ENCODE assay signal across 17 cellular contexts in genomic region chr2:54952978-54953456, GRCh38.
DNase-seq lines count a peak whose midpoint lies in the region; ATAC-seq and TF ChIP-seq lines count a peak whose summit lies in the region.
"Had no signal": no experiment of that assay in that cellular context is flagged by ENCODE, and none has a peak within 500 bp of the region (broad histone marks: within the 10 kb centered on the region; RNA-seq: fewer than 3 reads in every experiment).

No MANE protein-coding gene starts in this region.

- no peak overlapping the region for H3K4me3 Mint-ChIP-seq in activated T-helper 17 cell treated with anti-CD3 and anti-CD28 coated beads, Interleukin-2, amount 50 U/mL, for 72 hours
- H3K4me3 Mint-ChIP-seq: naive B cell had no signal

- no peak overlapping the region for H3K27ac Mint-ChIP-seq in activated T-helper 17 cell treated with anti-CD3 and anti-CD28 coated beads, Interleukin-2, amount 50 U/mL, for 72 hours

- H2AFZ ChIP-seq in parathyroid adenoma = peak overlapping the region; percentile 29

- no peaks in the 10 kb centered on the region for H3K4me1 Mint-ChIP-seq in activated T-helper 17 cell treated with anti-CD3 and anti-CD28 coated beads, Interleukin-2, amount 50 U/mL, for 72 hours
- H3K4me1 Mint-ChIP-seq: naive B cell had no signal

- TF ChIP-seq CTCF in parathyroid adenoma (IDR thresholded peaks at IDR 0.05) = no peak
- no peak for TF ChIP-seq CTCF in tibial artery (IDR thresholded peaks at IDR 0.05)

- H3K27ac ChIP-seq in parathyroid adenoma = no peak overlapping the region
- H3K27ac ChIP-seq in tibial artery = no peak overlapping the region
- H3K27ac ChIP-seq: dorsolateral prefrontal cortex, left ventricle myocardium inferior, RWPE1, transverse colon had no signal

- H3K9me3 ChIP-seq in parathyroid adenoma (ENCODE audit: control insufficient read depth, low read length) (no peaks in the 10 kb centered on the region), tibial artery (no peaks in the 10 kb centered on the region)
- H3K9me3 ChIP-seq: left ventricle myocardium inferior, transverse colon had no signal

- no peaks in the 10 kb centered on the region for H3K79me2 ChIP-seq in parathyroid adenoma

- no peaks in the 10 kb centered on the region for H3K4me1 ChIP-seq in parathyroid adenoma
- peaks cover 0 to 9% (median 3%) of the 10 kb centered on the region in 4 donors for H3K4me1 ChIP-seq in tibial artery
- H3K4me1 ChIP-seq: left ventricle myocardium inferior had no signal

- H3K36me3 ChIP-seq in parathyroid adenoma (ENCODE audit: control insufficient read depth, insufficient read depth, low read length) = no peaks in the 10 kb centered on the region
- H3K36me3 ChIP-seq in tibial artery = no peaks in the 10 kb centered on the region
- H3K36me3 ChIP-seq: left ventricle myocardium inferior, transverse colon had no signal

- ATAC-seq in activated T-helper 17 cell treated with anti-CD3 and anti-CD28 coated beads, Interleukin-2, amount 50 U/mL, for 72 hours (replicated peaks) = peak; percentile 32

- H3K36me3 Mint-ChIP-seq in activated T-helper 17 cell treated with anti-CD3 and anti-CD28 coated beads, Interleukin-2, amount 50 U/mL, for 72 hours (ENCODE audit: low read depth) = no peaks in the 10 kb centered on the region
- H3K36me3 Mint-ChIP-seq: naive B cell had no signal

- intact Hi-C loops in tibial artery (cut with DNase I; ENCODE audit: low total_unique reads) = no loop called here

- H3K9me3 Mint-ChIP-seq in activated T-helper 17 cell treated with anti-CD3 and anti-CD28 coated beads, Interleukin-2, amount 50 U/mL, for 72 hours = no peaks in the 10 kb centered on the region

- peak; percentile 85 for DNase-seq in EH (ENCODE audit: low read depth)
- peak; percentile 73 for DNase-seq in HT-29 (ENCODE audit: low spot score)
- DNase-seq in nucleus accumbens (lab: John Stamatoyannopoulos, UW) = no peak
- no peak for DNase-seq in tibial artery
- no peak for DNase-seq in SIG-M5 treated with dmso at 0.1 percent for 504 hours (lab: John Stamatoyannopoulos, UW; ENCODE audit: unreplicated experiment)
- DNase-seq: activated CD4-positive, alpha-beta T cell treated with anti-CD3 and anti-CD28 coated beads, Interleukin-2, amount 50 U/mL, for 1 hour; aorta; dorsolateral prefrontal cortex; left ventricle myocardium inferior; naive B cell; NCI-H187 treated with DMSO at 0.1 percent for 48 hours; NCI-H524; stimulated activated CD4-positive, alpha-beta T cell treated with anti-CD3 and anti-CD28 coated beads, Interleukin-2, amount 100 ng/mL, for 48 hours; transverse colon had no signal

- no peak overlapping the region for H3K4me2 ChIP-seq in parathyroid adenoma (ENCODE audit: low read length)

- H3K9ac ChIP-seq in parathyroid adenoma = no peak overlapping the region

- H3K4me3 ChIP-seq in parathyroid adenoma (ENCODE audit: low read depth, low read length) (no peak overlapping the region), tibial artery (no peak overlapping the region)
- H3K4me3 ChIP-seq: dorsolateral prefrontal cortex, left ventricle myocardium inferior, transverse colon had no signal

- no peaks in the 10 kb centered on the region for H3K27me3 ChIP-seq in parathyroid adenoma (ENCODE audit: control insufficient read depth, insufficient read depth, low read length)
- no peaks in the 10 kb centered on the region for H3K27me3 ChIP-seq in tibial artery
- H3K27me3 ChIP-seq: dorsolateral prefrontal cortex, transverse colon had no signal

- peaks cover 4% of the 10 kb centered on the region for H3K27me3 Mint-ChIP-seq in activated T-helper 17 cell treated with anti-CD3 and anti-CD28 coated beads, Interleukin-2, amount 50 U/mL, for 72 hours

Comparison
In these comparisons a context has a peak if more than half of its experiments do, and no peak if none do; other contexts are left out.
1. DNase-seq: peak in EH (single experiment) and HT-29 (single experiment); none in nucleus accumbens (0 of 56), tibial artery (0 of 2) and SIG-M5 treated with dmso at 0.1 percent for 504 hours (single experiment).